9 cellular contexts compared by ENCODE assay signal in the genomic region with DNA sequence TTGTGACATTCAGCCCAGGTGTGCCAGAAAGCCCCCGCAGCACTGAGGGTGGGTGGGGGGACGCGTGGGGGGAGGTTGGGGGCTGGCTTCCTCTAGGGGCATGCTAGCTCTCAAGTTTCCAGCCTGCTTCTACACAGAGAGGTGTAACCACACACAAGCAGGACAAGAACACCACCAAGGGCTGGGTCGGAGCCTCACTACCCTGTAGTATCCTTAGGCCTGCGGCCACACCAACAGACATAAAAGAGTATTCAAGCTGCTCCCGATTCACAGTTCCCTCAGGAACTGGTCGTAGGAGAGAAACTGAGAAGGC. TPM values are rescaled to one million over a fixed set of nuclear protein-coding genes. Genes with fewer than 3 reads are reported as not detected.
DNase-seq lines count a peak whose midpoint lies in the region; ATAC-seq lines count a peak whose summit lies in the region.
"Had no signal": no experiment of that assay in that cellular context is flagged by ENCODE, and none has a peak within 500 bp of the region (broad histone marks: within the 10 kb centered on the region; RNA-seq: fewer than 3 reads in every experiment).

No MANE protein-coding gene starts in this region.

- no peak overlapping the region for H3K9ac ChIP-seq in iPS-15b (ENCODE audit: low read depth, low read length)
- H3K9ac ChIP-seq: parathyroid adenoma had no signal

- DNase-seq in activated T-cell treated with anti-CD3 and anti-CD28 coated beads, Interleukin-2, amount 50 U/mL, for 4 hours: no peak
- DNase-seq in activated T-cell treated with anti-CD3 and anti-CD28 coated beads, Interleukin-2, amount 50 U/mL, for 1 hour: no peak
- no peak for DNase-seq in AML-193 (lab: John Stamatoyannopoulos, UW)

- H3K36me3 ChIP-seq in iPS-15b (ENCODE audit: control insufficient read depth, insufficient read depth, low read length): no peaks in the 10 kb centered on the region

- peak overlapping the region; percentile 74 for H3K4me3 Mint-ChIP-seq in activated T-cell treated with anti-CD3 and anti-CD28 coated beads, Interleukin-2, amount 50 U/mL, for 4 hours
- peak overlapping the region; percentile 73 for H3K4me3 Mint-ChIP-seq in activated naive CD8-positive, alpha-beta T cell

- no peak for ATAC-seq in activated T-cell treated with anti-CD3 and anti-CD28 coated beads, Interleukin-2, amount 50 U/mL, for 4 hours
- ATAC-seq in HG02970 (IDR thresholded peaks at IDR 0.05; ENCODE audit: low FRiP score, unreplicated experiment) (no peak), HG03432 (IDR thresholded peaks at IDR 0.05; ENCODE audit: unreplicated experiment) (no peak)

- no peak overlapping the region for H3K27ac Mint-ChIP-seq in activated naive CD8-positive, alpha-beta T cell

- peaks cover 17% of the 10 kb centered on the region for H3K36me3 Mint-ChIP-seq in activated T-cell treated with anti-CD3 and anti-CD28 coated beads, Interleukin-2, amount 50 U/mL, for 4 hours (ENCODE audit: insufficient read depth)
- peaks cover 9% of the 10 kb centered on the region for H3K36me3 Mint-ChIP-seq in activated naive CD8-positive, alpha-beta T cell

- H3K4me3 ChIP-seq in iPS-15b (ENCODE audit: low read depth, low read length): peak overlapping the region; percentile 64

- H3K27me3 Mint-ChIP-seq in activated T-cell treated with anti-CD3 and anti-CD28 coated beads, Interleukin-2, amount 50 U/mL, for 4 hours (ENCODE audit: low read depth): peaks cover 9% of the 10 kb centered on the region
- H3K27me3 Mint-ChIP-seq in activated naive CD8-positive, alpha-beta T cell: peaks cover 13% of the 10 kb centered on the region

- peaks cover 5% of the 10 kb centered on the region for H3K9me3 Mint-ChIP-seq in activated T-cell treated with anti-CD3 and anti-CD28 coated beads, Interleukin-2, amount 50 U/mL, for 4 hours
- peaks cover 9% of the 10 kb centered on the region for H3K9me3 Mint-ChIP-seq in activated naive CD8-positive, alpha-beta T cell (ENCODE audit: low read depth)

- peaks cover 20% of the 10 kb centered on the region for H3K4me1 Mint-ChIP-seq in activated T-cell treated with anti-CD3 and anti-CD28 coated beads, Interleukin-2, amount 50 U/mL, for 4 hours (ENCODE audit: low read depth)
- peaks cover 14% of the 10 kb centered on the region for H3K4me1 Mint-ChIP-seq in activated naive CD8-positive, alpha-beta T cell (ENCODE audit: low read depth)

- H3K27ac ChIP-seq in temporal lobe (ENCODE audit: low read depth, low read length): peak overlapping the region; percentile 36

- H3K27me3 ChIP-seq in iPS-15b (ENCODE audit: control insufficient read depth, insufficient read depth, low read length): peaks cover 10% of the 10 kb centered on the region

- peaks cover 20% of the 10 kb centered on the region for H3K4me1 ChIP-seq in iPS-15b (ENCODE audit: control insufficient read depth, insufficient read depth, low read length)
- H3K4me1 ChIP-seq: parathyroid adenoma had no signal

- H3K9me3 ChIP-seq in iPS-15b (ENCODE audit: control insufficient read depth, insufficient read depth, low read length): no peaks in the 10 kb centered on the region

RNA-seq across cellular contexts. Expression of gene USP46, which starts 1.8 kb away (rescaled TPM):
- 10 to 100 TPM in 1 of 3 donors, 1 to 10 TPM in 2; 6.2 to 10.4 (median 7.4) TPM for total RNA-seq in activated T-cell treated with anti-CD3 and anti-CD28 coated beads, Interleukin-2, amount 50 U/mL, for 4 hours
- total RNA-seq in temporal lobe: 60.0 TPM
